In genomic region chr5:93595420-93596136, GRCh38 we compare ENCODE assay signal across 17 cellular contexts. TPM values are rescaled to one million over a fixed set of nuclear protein-coding genes. Genes with fewer than 3 reads are reported as not detected.
DNase-seq lines count a peak whose midpoint lies in the region; ATAC-seq and TF ChIP-seq lines count a peak whose summit lies in the region.
"Had no signal": no experiment of that assay in that cellular context is flagged by ENCODE, and none has a peak within 500 bp of the region (broad histone marks: within the 10 kb centered on the region; RNA-seq: fewer than 3 reads in every experiment).

No MANE protein-coding gene starts in this region.

- H3K27ac Mint-ChIP-seq in activated T-cell treated with anti-CD3 and anti-CD28 coated beads, Interleukin-2, amount 50 U/mL, for 72 hours: no peak overlapping the region
- no peak overlapping the region for H3K27ac Mint-ChIP-seq in type B pancreatic cell

- peaks cover 62% of the 10 kb centered on the region for H3K27me3 Mint-ChIP-seq in activated T-cell treated with anti-CD3 and anti-CD28 coated beads, Interleukin-2, amount 50 U/mL, for 72 hours (ENCODE audit: low read depth)
- H3K27me3 Mint-ChIP-seq in type B pancreatic cell: peaks cover 61% of the 10 kb centered on the region

- in situ Hi-C loops in astrocyte of the spinal cord (cut with HindIII; ENCODE audit: low sequenced_read_pairs): no loop called here

- peak overlapping the region; percentile 39 for H3K4me3 Mint-ChIP-seq in activated T-cell treated with anti-CD3 and anti-CD28 coated beads, Interleukin-2, amount 50 U/mL, for 72 hours
- peak overlapping the region; percentile 11 for H3K4me3 Mint-ChIP-seq in type B pancreatic cell

- TF ChIP-seq EP300 in suprapubic skin (IDR thresholded peaks at IDR 0.05): no peak

- H3K27me3 ChIP-seq in layer of hippocampus (ENCODE audit: control insufficient read depth, insufficient read depth, low read length) (peaks cover 5% of the 10 kb centered on the region), suprapubic skin (peaks cover 78% of the 10 kb centered on the region)
- H3K27me3 ChIP-seq: testis had no signal

- H3K4me1 ChIP-seq in suprapubic skin: peaks cover 13% of the 10 kb centered on the region
- H3K4me1 ChIP-seq: ascending aorta, testis had no signal

- peak overlapping the region; percentile 77 for H3K27ac ChIP-seq in layer of hippocampus (ENCODE audit: low read depth, low read length)
- H3K27ac ChIP-seq in suprapubic skin: no peak overlapping the region
- H3K27ac ChIP-seq: ascending aorta, PC-9, skin epidermis, testis, VCaP had no signal

- TF ChIP-seq POLR2A in suprapubic skin (IDR thresholded peaks at IDR 0.05): no peak

- H3K9me3 ChIP-seq in suprapubic skin: no peaks in the 10 kb centered on the region
- H3K9me3 ChIP-seq: ascending aorta, testis had no signal

- no peaks in the 10 kb centered on the region for H3K36me3 ChIP-seq in suprapubic skin
- H3K36me3 ChIP-seq: ascending aorta had no signal

- no peaks in the 10 kb centered on the region for H3K9me3 Mint-ChIP-seq in activated T-cell treated with anti-CD3 and anti-CD28 coated beads, Interleukin-2, amount 50 U/mL, for 72 hours
- H3K9me3 Mint-ChIP-seq in type B pancreatic cell: no peaks in the 10 kb centered on the region

- WGBS in suprapubic skin: 58% methylated on average over 28 of the region's 28 CpGs

- ATAC-seq in activated T-cell treated with anti-CD3 and anti-CD28 coated beads, Interleukin-2, amount 50 U/mL, for 72 hours (replicated peaks in 1 of 2): no peak
- ATAC-seq: left lobe of liver had no signal

- peaks cover 0 to 4% of the 10 kb centered on the region in 2 donors for H3K36me3 Mint-ChIP-seq in activated T-cell treated with anti-CD3 and anti-CD28 coated beads, Interleukin-2, amount 50 U/mL, for 72 hours (ENCODE audit: insufficient read depth in 2 of 2)
- peaks cover 36% of the 10 kb centered on the region for H3K36me3 Mint-ChIP-seq in type B pancreatic cell

- TF ChIP-seq CTCF in astrocyte of the spinal cord (IDR thresholded peaks at IDR 0.05; ENCODE audit: low read depth, low read length) (no peak), type B pancreatic cell (conservative IDR thresholded peaks at IDR 0.05) (no peak), suprapubic skin (IDR thresholded peaks at IDR 0.05) (no peak)

- H3K4me1 Mint-ChIP-seq in activated T-cell treated with anti-CD3 and anti-CD28 coated beads, Interleukin-2, amount 50 U/mL, for 72 hours (ENCODE audit: low read depth): peaks cover 24% of the 10 kb centered on the region
- H3K4me1 Mint-ChIP-seq in type B pancreatic cell (ENCODE audit: unreplicated experiment): peaks cover 23% of the 10 kb centered on the region

- DNase-seq in activated T-cell treated with anti-CD3 and anti-CD28 coated beads, Interleukin-2, amount 50 U/mL, for 72 hours: no peak
- DNase-seq in activated T-cell treated with anti-CD3 and anti-CD28 coated beads for 4 hours (no peak), astrocyte of the spinal cord (ENCODE audit: low read depth, low spot score) (peak; percentile 77), type B pancreatic cell (ENCODE audit: extremely low spot score, unreplicated experiment) (no peak), SK-N-DZ (ENCODE audit: low spot score) (no peak), suprapubic skin (ENCODE audit: low spot score in 2 of 2) (no peak), AML-193 (lab: John Stamatoyannopoulos, UW) (no peak)
- DNase-seq: DMS 273 treated with DMSO at 0.1 percent for 48 hours, NCI-H1048, NCI-H446, PC-9, testis had no signal

- H3K4me3 ChIP-seq in astrocyte of the spinal cord (ENCODE audit: low read depth, low read length) (no peak overlapping the region), suprapubic skin (no peak overlapping the region)
- H3K4me3 ChIP-seq: ascending aorta, PC-9, skin epidermis, testis had no signal

RNA-seq across cellular contexts. Expression of gene NR2F1, which starts 12.6 kb away (rescaled TPM):
- not detected for total RNA-seq in activated T-cell treated with anti-CD3 and anti-CD28 coated beads, Interleukin-2, amount 50 U/mL, for 72 hours
- total RNA-seq in type B pancreatic cell (ENCODE audit: low replicate concordance) (6.6 and 126 TPM in 2 replicates), suprapubic skin (1 to 10 TPM in 2 of 4 donors, under 1 TPM in 2; 0.49 to 3.1 (median 1.3) TPM)
- polyA plus RNA-seq in SK-N-DZ (2014; cell fraction: cytosol; rRNA removed): 2.9 and 6.9 TPM in 2 replicates
- 1.4 and 9.1 TPM in 2 replicates for polyA plus RNA-seq in SK-N-DZ (2014; cell fraction: nucleus; rRNA removed)

RNA-seq across cellular contexts. Expression of gene NR2F1-AS1, which starts 14.6 kb away (rescaled TPM):
- under 1 TPM; 0.41 to 0.93 TPM for total RNA-seq in activated T-cell treated with anti-CD3 and anti-CD28 coated beads, Interleukin-2, amount 50 U/mL, for 72 hours
- total RNA-seq in type B pancreatic cell (ENCODE audit: low replicate concordance) (1.8 and 19.0 TPM in 2 replicates), suprapubic skin (1 to 10 TPM in 3 of 4 donors, under 1 TPM in 1; 0.76 to 1.4 (median 1.2) TPM)
- polyA plus RNA-seq in SK-N-DZ (2014; cell fraction: cytosol; rRNA removed): 0.21 and 0.24 TPM in 2 replicates
- 2.0 TPM in 1 of 2 replicates, not detected in the other for polyA plus RNA-seq in SK-N-DZ (2014; cell fraction: nucleus; rRNA removed)
